15 cellular contexts compared by ENCODE assay signal in genomic region chr17:56173958-56174357, GRCh38. TPM values are rescaled to one million over a fixed set of nuclear protein-coding genes. Genes with fewer than 3 reads are reported as not detected.
DNase-seq lines count a peak whose midpoint lies in the region; ATAC-seq and TF ChIP-seq lines count a peak whose summit lies in the region.
"Had no signal": no experiment of that assay in that cellular context is flagged by ENCODE, and none has a peak within 500 bp of the region (broad histone marks: within the 10 kb centered on the region; RNA-seq: fewer than 3 reads in every experiment).

No MANE protein-coding gene starts in this region.

- H3K9ac ChIP-seq in GM23248, result no peak overlapping the region
- no peak overlapping the region for H3K9ac ChIP-seq in smooth muscle cell (ENCODE audit: low read depth)

- TF ChIP-seq CTCF in AG10803 (conservative IDR thresholded peaks at IDR 0.05; ENCODE audit: low read length) (no peak), left ventricle myocardium inferior (IDR thresholded peaks at IDR 0.05; ENCODE audit: borderline replicate concordance) (no peak), smooth muscle cell (IDR thresholded peaks at IDR 0.05; ENCODE audit: borderline replicate concordance, insufficient read depth, poor library complexity, severe bottlenecking) (no peak)

- H3K27ac ChIP-seq in GM23248 (0 out of 2 replicates have a peak overlapping the region, but pooled peaks have one; percentile 18), left ventricle myocardium inferior (replicated peaks) (peak overlapping the region; percentile 55), smooth muscle cell (ENCODE audit: low read depth) (no peak overlapping the region)
- H3K27ac ChIP-seq: esophagus squamous epithelium, SK-N-MC, upper lobe of right lung had no signal

- H3K4me2 ChIP-seq in GM23248 (ENCODE audit: unreplicated experiment) (peak overlapping the region; percentile 55), smooth muscle cell (no peak overlapping the region)

- DNase-seq in AG10803 (ENCODE audit: low read depth) (peak; percentile 32), GM23248 (peak; percentile 52), RPMI7951 (ENCODE audit: low read depth) (peak; percentile 45), left ventricle myocardium inferior (no peak), DMS114 treated with DMSO at 0.1 percent for 48 hours (lab: John Stamatoyannopoulos, UW; ENCODE audit: unreplicated experiment) (no peak), smooth muscle cell (lab: John Stamatoyannopoulos, UW; ENCODE audit: unreplicated experiment) (no peak)
- DNase-seq: activated CD4-positive, CD25-positive, alpha-beta regulatory T cell treated with anti-CD3 and anti-CD28 coated beads, Interleukin-2, amount 50 U/mL, for 72 hours; activated T-cell treated with anti-CD3 and anti-CD28 coated beads, Interleukin-2, amount 50 U/mL, for 1 hour; DMS53; esophagus squamous epithelium; NCI-H146; upper lobe of right lung had no signal

- H3K9me3 ChIP-seq in GM23248 (ENCODE audit: low read depth) (no peaks in the 10 kb centered on the region), left ventricle myocardium inferior (replicated peaks) (no peaks in the 10 kb centered on the region), smooth muscle cell (replicated peaks; ENCODE audit: low read depth) (no peaks in the 10 kb centered on the region)
- H3K9me3 ChIP-seq: esophagus squamous epithelium, upper lobe of right lung had no signal

- ATAC-seq in esophagus mucosa (no peak), HG02973 (IDR thresholded peaks at IDR 0.05; ENCODE audit: unreplicated experiment) (no peak)

- H3K36me3 ChIP-seq in GM23248 (ENCODE audit: low read depth) (no peaks in the 10 kb centered on the region), left ventricle myocardium inferior (no peaks in the 10 kb centered on the region), smooth muscle cell (ENCODE audit: low read depth) (no peaks in the 10 kb centered on the region)
- H3K36me3 ChIP-seq: esophagus squamous epithelium, upper lobe of right lung had no signal

- no peak overlapping the region for H2AFZ ChIP-seq in GM23248
- H2AFZ ChIP-seq in smooth muscle cell (ENCODE audit: low read depth), result no peak overlapping the region

- peaks cover 61% of the 10 kb centered on the region for H3K4me1 ChIP-seq in GM23248 (ENCODE audit: insufficient read depth)
- peaks cover 19% of the 10 kb centered on the region for H3K4me1 ChIP-seq in left ventricle myocardium inferior
- H3K4me1 ChIP-seq in smooth muscle cell (ENCODE audit: low read depth), result peaks cover 6% of the 10 kb centered on the region
- H3K4me1 ChIP-seq: upper lobe of right lung had no signal

- H3K79me2 ChIP-seq in GM23248 (ENCODE audit: insufficient read depth) (no peaks in the 10 kb centered on the region), smooth muscle cell (ENCODE audit: low read depth) (no peaks in the 10 kb centered on the region)

- intact Hi-C loops in left ventricle myocardium inferior (cut with micrococcal nuclease), result no loop called here

- H3K9me2 ChIP-seq in GM23248 (ENCODE audit: insufficient read depth), result no peaks in the 10 kb centered on the region

- H3K27me3 ChIP-seq in GM23248 (replicated peaks; ENCODE audit: insufficient read depth) (no peaks in the 10 kb centered on the region), left ventricle myocardium inferior (ENCODE audit: low read depth) (no peaks in the 10 kb centered on the region), smooth muscle cell (ENCODE audit: low read depth) (no peaks in the 10 kb centered on the region)
- H3K27me3 ChIP-seq: esophagus squamous epithelium, upper lobe of right lung had no signal

- peak overlapping the region; percentile 15; the same call in 1 of the 2 replicates for H3K4me3 ChIP-seq in AG10803 (ENCODE audit: low read length)
- no peak overlapping the region for H3K4me3 ChIP-seq in GM23248
- no peak overlapping the region for H3K4me3 ChIP-seq in left ventricle myocardium inferior
- no peak overlapping the region for H3K4me3 ChIP-seq in smooth muscle cell
- H3K4me3 ChIP-seq: esophagus squamous epithelium, SK-N-MC, upper lobe of right lung had no signal

- H4K20me1 ChIP-seq in GM23248 (ENCODE audit: insufficient read depth) (no peaks in the 10 kb centered on the region), smooth muscle cell (ENCODE audit: low read depth) (no peaks in the 10 kb centered on the region)

- in situ Hi-C loops in GM23248 (cut with MboI), result no loop called here

- H3F3A ChIP-seq in GM23248 (ENCODE audit: insufficient read depth) (peaks cover 21% of the 10 kb centered on the region), smooth muscle cell (ENCODE audit: low read depth) (no peaks in the 10 kb centered on the region)

- WGBS in GM23248 (ENCODE audit: low coverage in 1 of 2, low lambda C conversion rate in 2 of 2, missing lambda C conversion rate in 2 of 2), 2 experiments, result 0% methylated on average over 1 of the region's 1 CpG
- WGBS in smooth muscle cell (ENCODE audit: low lambda C conversion rate), result 8% methylated on average over 1 of the region's 1 CpG

RNA-seq across cellular contexts. Expression of gene ANKFN1, which starts 20.7 kb away (rescaled TPM):
- total RNA-seq in GM23248 (2014; rRNA removed; shearing (Covaris generic)), result 0.54 and 0.76 TPM in 2 replicates
- polyA plus RNA-seq in GM23248 (2016; fragmentation: Nextera tagmentation; extraction: Ambion mirVana), result 0.16 and 0.64 TPM in 2 replicates
- total RNA-seq in RPMI7951 (2014; rRNA removed; shearing (Covaris generic)), result 1.1 and 2.2 TPM in 2 replicates
- total RNA-seq in left ventricle myocardium inferior, result not detected
- total RNA-seq in esophagus mucosa, result not detected
- total RNA-seq in smooth muscle cell, result 0.45 TPM in 1 of 2 replicates, not detected in the other
- polyA plus RNA-seq in smooth muscle cell, result 0.24 TPM in 1 of 2 replicates, not detected in the other

Comparison
In these comparisons a context has a peak if more than half of its experiments do, and no peak if none do; other contexts are left out.
1. DNase-seq: peak in AG10803 (single experiment), GM23248 (single experiment) and RPMI7951 (single experiment); none in left ventricle myocardium inferior (single experiment), DMS114 treated with DMSO at 0.1 percent for 48 hours (single experiment) and smooth muscle cell (single experiment).